ENCODE assay signal across 8 cellular contexts in the genomic region with DNA sequence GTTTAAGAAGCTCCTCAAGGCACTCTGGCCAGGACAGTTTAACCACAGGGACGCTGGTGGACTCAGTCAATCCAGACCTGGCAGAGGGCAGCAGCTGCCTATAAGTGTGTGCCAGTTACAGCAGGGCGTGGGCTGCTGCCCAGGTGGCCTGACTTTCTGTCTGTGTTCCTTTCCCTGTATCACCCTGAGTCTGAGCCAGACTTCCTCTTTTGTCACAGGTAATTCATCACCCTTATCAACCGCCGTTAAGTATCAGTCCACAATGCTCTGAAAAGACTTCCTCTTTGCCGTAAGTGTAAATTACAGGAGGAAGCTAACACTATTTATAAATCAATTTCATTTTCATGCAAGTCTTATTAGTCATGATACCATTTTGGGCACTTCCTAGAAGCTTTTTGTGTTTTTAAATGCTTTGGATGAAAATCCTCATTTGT. TPM values are rescaled to one million over a fixed set of nuclear protein-coding genes. Genes with fewer than 3 reads are reported as not detected.
DNase-seq lines count a peak whose midpoint lies in the region; ATAC-seq, FAIRE-seq and TF ChIP-seq lines count a peak whose summit lies in the region.

No MANE protein-coding gene starts in this region.

- no peak for DNase-seq in GM12891 (ENCODE audit: insufficient read length, low spot score)
- peak; percentile 92 for DNase-seq in KBM-7
- DNase-seq in SHP77 (lab: John Stamatoyannopoulos, UW) = peak; percentile 63 to 75
- DNase-seq in effector CD4-positive, alpha-beta T cell = peak; percentile 55
- DNase-seq in renal cortical epithelial cell (ENCODE audit: low read depth) = peak; percentile 49
- DNase-seq in NCI-H1694 treated with DMSO at 0.1 percent for 48 hours (lab: John Stamatoyannopoulos, UW) = no peak
- no peak for DNase-seq in glomerular visceral epithelial cell (ENCODE audit: extremely low spot score)

- no peak for TF ChIP-seq POLR2A in GM12891 (IDR thresholded peaks at IDR 0.05; ENCODE audit: low read depth, low read length)

- FAIRE-seq in GM12891 (lab: Jason Lieb, UNC) = peak; percentile 94

- in situ Hi-C loops in KBM-7 (cut with MboI; ENCODE audit: low pct_unique_long_range_greater_than_20kb, low sequenced_read_pairs) = no loop called here

- ATAC-seq in GM21576 (IDR thresholded peaks at IDR 0.05; ENCODE audit: unreplicated experiment) = peak; percentile 79

TF ChIP-seq in GM12891, 5 proteins besides CTCF, POLR2A, EP300 and RAD21:
- TF ChIP-seq POU2F2 (IDR thresholded peaks at IDR 0.05; ENCODE audit: low read depth, low read length) = no peak
- peak; percentile 98 for TF ChIP-seq SPI1 (IDR thresholded peaks at IDR 0.05; ENCODE audit: low read depth, low read length)

RNA-seq across cellular contexts. Expression of gene LPIN1, which starts 7.0 kb away (rescaled TPM):
- polyA plus RNA-seq in GM12891 (2012; ENCODE audit: low read depth, missing spikeins) = 11.1 TPM
- total RNA-seq in renal cortical epithelial cell = 33.8 and 39.9 TPM in 2 replicates

Comparison
In these comparisons a context has a peak if more than half of its experiments do, and no peak if none do; other contexts are left out.
1. DNase-seq: peak in KBM-7 (single experiment), SHP77 (2 of 2), effector CD4-positive, alpha-beta T cell (single experiment) and renal cortical epithelial cell (single experiment); none in GM12891 (single experiment), NCI-H1694 treated with DMSO at 0.1 percent for 48 hours (single experiment) and glomerular visceral epithelial cell (single experiment).